ENCODE assay signal across 11 cellular contexts in the genomic region with DNA sequence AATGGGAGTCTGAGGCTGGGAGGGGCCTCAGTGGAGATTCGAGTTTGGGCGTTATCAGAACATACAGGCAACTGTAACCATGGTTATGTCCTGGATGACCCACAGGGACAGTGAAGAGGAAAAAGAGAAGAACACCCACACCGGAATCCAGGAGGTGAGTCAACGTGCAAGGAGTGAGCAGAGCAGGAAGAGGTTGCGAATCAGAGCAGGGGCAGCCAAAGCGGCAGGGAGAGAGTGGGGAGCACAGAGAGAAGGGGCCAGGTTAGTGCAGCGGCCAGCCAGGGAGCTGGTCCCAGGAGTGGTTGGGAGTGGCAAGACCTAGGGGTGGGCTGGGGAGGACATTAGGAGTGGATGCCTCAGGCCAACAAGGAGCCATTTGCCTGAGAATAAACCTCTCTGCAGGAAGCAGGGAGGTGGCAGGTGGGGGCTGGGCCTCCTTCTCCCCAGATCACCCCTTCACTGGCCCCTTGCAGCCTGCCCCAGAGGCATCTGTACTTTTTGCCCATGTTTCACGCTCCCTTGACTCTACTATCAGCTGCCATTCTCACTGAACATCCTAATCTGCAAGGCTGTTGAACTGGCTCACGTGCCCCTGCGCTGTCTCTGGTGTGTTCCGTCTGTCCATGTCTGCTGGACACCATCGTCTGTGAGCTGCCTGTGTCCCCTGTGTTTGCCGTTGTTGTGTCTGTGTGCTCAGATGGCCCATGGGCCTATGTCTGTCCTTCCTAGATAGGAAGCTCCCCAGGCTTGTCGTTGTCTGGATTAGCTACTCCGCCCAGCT. TPM values are rescaled to one million over a fixed set of nuclear protein-coding genes. Genes with fewer than 3 reads are reported as not detected.
A peak's percentile ranks its signal among the peaks of the same experiment; 100 is the strongest.
DNase-seq lines count a peak whose midpoint lies in the region; ATAC-seq and TF ChIP-seq lines count a peak whose summit lies in the region.
"Had no signal": no experiment of that assay in that cellular context is flagged by ENCODE, and none has a peak within 500 bp of the region (broad histone marks: within the 10 kb centered on the region; RNA-seq: fewer than 3 reads in every experiment).

No MANE protein-coding gene starts in this region.

- ATAC-seq in T-helper 17 cell: no peak
- ATAC-seq in left lobe of liver: no peak
- no peak for ATAC-seq in HG02642 (IDR thresholded peaks at IDR 0.05; ENCODE audit: poor library complexity, unreplicated experiment)

- H3K27me3 Mint-ChIP-seq in T-helper 17 cell (peaks cover 10% of the 10 kb centered on the region), progenitor cell of endocrine pancreas (peaks cover 21% of the 10 kb centered on the region)

- H3K4me3 ChIP-seq in right atrium auricular region: no peak overlapping the region
- H3K4me3 ChIP-seq in foreskin fibroblast (ENCODE audit: low read depth in 1 of 2, low read length in 2 of 2): no peak overlapping the region
- H3K4me3 ChIP-seq: HAP-1 had no signal

- intact Hi-C loops in cardiac septum (cut with DNase I): no loop called here

- no peak overlapping the region for H3K4me3 Mint-ChIP-seq in T-helper 17 cell
- H3K4me3 Mint-ChIP-seq in progenitor cell of endocrine pancreas (ENCODE audit: low read depth): no peak overlapping the region
- H3K4me3 Mint-ChIP-seq: B cell had no signal

- no peaks in the 10 kb centered on the region for H3K4me1 ChIP-seq in right atrium auricular region
- H3K4me1 ChIP-seq: HAP-1 had no signal

- no peak overlapping the region for H3K27ac ChIP-seq in right atrium auricular region

- TF ChIP-seq CTCF in right atrium auricular region (IDR thresholded peaks at IDR 0.05) (no peak), foreskin fibroblast (IDR thresholded peaks at IDR 0.05; ENCODE audit: low read depth, low read length) (no peak), progenitor cell of endocrine pancreas (IDR thresholded peaks at IDR 0.05; ENCODE audit: unreplicated experiment) (no peak)

- peaks cover 25% of the 10 kb centered on the region for H3K4me1 Mint-ChIP-seq in T-helper 17 cell
- peaks cover 2% of the 10 kb centered on the region for H3K4me1 Mint-ChIP-seq in progenitor cell of endocrine pancreas (ENCODE audit: low read depth)

- H3K27ac Mint-ChIP-seq in T-helper 17 cell (peak overlapping the region; percentile 87), progenitor cell of endocrine pancreas (no peak overlapping the region)
- H3K27ac Mint-ChIP-seq: B cell had no signal

- no peaks in the 10 kb centered on the region for H3K36me3 ChIP-seq in right atrium auricular region
- H3K36me3 ChIP-seq: HAP-1 had no signal

- H3K9me3 Mint-ChIP-seq in progenitor cell of endocrine pancreas (ENCODE audit: low read depth): no peaks in the 10 kb centered on the region

- H3K27me3 ChIP-seq in right atrium auricular region: no peaks in the 10 kb centered on the region

- DNase-seq in cardiac septum (ENCODE audit: low spot score) (peak; percentile 80), right atrium auricular region (ENCODE audit: low spot score) (no peak), T-helper 17 cell (no peak), foreskin fibroblast (peak; percentile 74 to 77), left lobe of liver (ENCODE audit: low spot score) (no peak), progenitor cell of endocrine pancreas (ENCODE audit: low spot score, unreplicated experiment) (no peak), DMS153 treated with DMSO at 0.1 percent for 48 hours (lab: John Stamatoyannopoulos, UW; ENCODE audit: unreplicated experiment) (no peak)
- DNase-seq: activated CD4-positive, alpha-beta T cell treated with anti-CD3 and anti-CD28 coated beads for 1 hour had no signal

- H3K9me3 ChIP-seq in right atrium auricular region (no peaks in the 10 kb centered on the region), T-helper 17 cell (ENCODE audit: control insufficient read depth, low read length, poor library complexity, severe bottlenecking) (no peaks in the 10 kb centered on the region)
- H3K9me3 ChIP-seq: HAP-1 had no signal

- H3K36me3 Mint-ChIP-seq in T-helper 17 cell (ENCODE audit: low read depth): peaks cover 5% of the 10 kb centered on the region
- H3K36me3 Mint-ChIP-seq in progenitor cell of endocrine pancreas (ENCODE audit: insufficient read depth): no peaks in the 10 kb centered on the region

RNA-seq across cellular contexts. Expression of a gene that starts 5.1 kb away (rescaled TPM):
- total RNA-seq in cardiac septum (not detected), right atrium auricular region (not detected), T-helper 17 cell (not detected), left lobe of liver (not detected), progenitor cell of endocrine pancreas (not detected in 2 replicates)
- total RNA-seq: B cell had no signal

RNA-seq across cellular contexts. Expression of a gene that starts 10.6 kb away (rescaled TPM):
- total RNA-seq in cardiac septum (not detected), right atrium auricular region (not detected), T-helper 17 cell (not detected), left lobe of liver (not detected), progenitor cell of endocrine pancreas (not detected in 2 replicates)
- total RNA-seq: B cell had no signal

RNA-seq across cellular contexts. Expression of a gene that starts 18.4 kb away (rescaled TPM):
- not detected for total RNA-seq in cardiac septum
- under 1 TPM in 1 of 2 donors, not detected in 1; 0.47 TPM for total RNA-seq in right atrium auricular region
- total RNA-seq in T-helper 17 cell: not detected
- total RNA-seq in left lobe of liver: 0.15 TPM
- total RNA-seq in progenitor cell of endocrine pancreas: 2.9 TPM in 2 replicates
- total RNA-seq: B cell had no signal

RNA-seq across cellular contexts. Expression of a gene that starts 19.4 kb away (rescaled TPM):
- not detected for total RNA-seq in cardiac septum
- total RNA-seq in right atrium auricular region: not detected
- total RNA-seq in T-helper 17 cell: not detected
- not detected for total RNA-seq in left lobe of liver
- not detected in 2 replicates for total RNA-seq in progenitor cell of endocrine pancreas
- total RNA-seq: B cell had no signal

RNA-seq across cellular contexts. Expression of a gene that starts 27.8 kb away (rescaled TPM):
- total RNA-seq in cardiac septum (1.1 TPM), right atrium auricular region (100 to 1,000 TPM in 1 of 2 donors, 10 to 100 TPM in 1; 27.8 to 165 TPM), T-helper 17 cell (not detected), left lobe of liver (5.7 TPM), progenitor cell of endocrine pancreas (398 and 429 TPM in 2 replicates)
- total RNA-seq: B cell had no signal

Comparison
In these comparisons a context has a peak if more than half of its experiments do, and no peak if none do; other contexts are left out.
1. DNase-seq: peak in cardiac septum (single experiment) and foreskin fibroblast (2 of 2); none in right atrium auricular region (single experiment), T-helper 17 cell (0 of 3), left lobe of liver (single experiment), progenitor cell of endocrine pancreas (single experiment) and DMS153 treated with DMSO at 0.1 percent for 48 hours (single experiment).